10 cellular contexts compared by ENCODE assay signal in genomic region chr21:45319461-45320211, GRCh38. TPM values are rescaled to one million over a fixed set of nuclear protein-coding genes. Genes with fewer than 3 reads are reported as not detected.
DNase-seq lines count a peak whose midpoint lies in the region; ATAC-seq, FAIRE-seq and TF ChIP-seq lines count a peak whose summit lies in the region.
"Had no signal": no experiment of that assay in that cellular context is flagged by ENCODE, and none has a peak within 500 bp of the region (broad histone marks: within the 10 kb centered on the region; RNA-seq: fewer than 3 reads in every experiment).

No MANE protein-coding gene starts in this region.

- POLR2A ChIA-PET in K562 (lab: Yijun Ruan, JAX) = interaction anchor here (0.6 kb wide), 2 partner anchors 11 to 90 kb away, joined by 3 read pairs; no protein-coding TSS in a partner anchor
- POLR2A ChIA-PET in HEK293T (lab: Yijun Ruan, JAX) = interaction anchor here (1.0 kb wide), 1 partner anchor 32 kb away, joined by 4 read pairs; the partner anchor contains the start of gene POFUT2

- no peaks in the 10 kb centered on the region for H3K36me3 ChIP-seq in K562 (ENCODE audit: control insufficient read depth, insufficient read depth, low read length)
- no peaks in the 10 kb centered on the region for H3K36me3 ChIP-seq in spleen

- no peak overlapping the region for H2BK15ac ChIP-seq in H9 (ENCODE audit: low read depth, low read length)

- no peaks in the 10 kb centered on the region for H3K79me1 ChIP-seq in H9 (ENCODE audit: insufficient read depth, low read depth, low read length, poor library complexity, severe bottlenecking)

- H3K36me3 Mint-ChIP-seq in H9 (ENCODE audit: insufficient read depth in 1 of 3, low read depth in 3 of 3) (0 out of 7 replicates have a peak, but pooled peaks cover 0 to 2% (median 0%) of the 10 kb centered on the region in 3 experiments), endothelial cell (ENCODE audit: low read depth, unreplicated experiment) (no peaks in the 10 kb centered on the region)

- H3K27me3 ChIP-seq in H9 (ENCODE audit: insufficient read depth, low read length) (no peaks in the 10 kb centered on the region), K562 (ENCODE audit: control insufficient read depth in 2 of 2, insufficient read depth in 2 of 2, low read length in 2 of 2) (peaks cover 5 to 22% of the 10 kb centered on the region in 2 experiments; a peak in 2 of 5 replicates), layer of hippocampus (ENCODE audit: control insufficient read depth, insufficient read depth, low read length) (no peaks in the 10 kb centered on the region), spleen (replicated peaks in 1 of 7) (peaks cover 0 to 62% (median 0%) of the 10 kb centered on the region in 7 donors)

- no peak for ATAC-seq in K562

- H4K5ac ChIP-seq in H9 (ENCODE audit: insufficient read length, low read depth, low read length) = no peak overlapping the region

- no peak overlapping the region for H3K27ac ChIP-seq in H9 (ENCODE audit: insufficient read length, low read depth, low read length)
- H3K27ac ChIP-seq in K562 (ENCODE audit: extremely low read depth, low read depth, low read length) = no peak overlapping the region
- H3K27ac ChIP-seq in layer of hippocampus (ENCODE audit: low read depth, low read length) = peak overlapping the region; percentile 78
- H3K27ac ChIP-seq in spleen = peak overlapping the region in 7 of 8 donors; percentile 38 to 78 (median 68)
- H3K27ac ChIP-seq: epithelial cell of prostate had no signal

- TF ChIP-seq CTCF in H9 (conservative IDR thresholded peaks at IDR 0.05) = no peak
- TF ChIP-seq CTCF in K562 (IDR thresholded peaks at IDR 0.05 in 2 of 3, conservative IDR thresholded peaks at IDR 0.05 in 1 of 3; ENCODE audit: insufficient read depth in 2 of 3, low read depth in 1 of 3, low read length in 3 of 3) = no peak
- TF ChIP-seq CTCF in spleen (IDR thresholded peaks at IDR 0.05 in 8 of 11, conservative IDR thresholded peaks at IDR 0.05 in 3 of 11) = no peak
- TF ChIP-seq CTCF in endothelial cell (IDR thresholded peaks at IDR 0.05; ENCODE audit: unreplicated experiment) = no peak

- H2AK5ac ChIP-seq in H9 (ENCODE audit: insufficient read length, low read length) = no peak overlapping the region

- H3K4ac ChIP-seq in H9 (ENCODE audit: low read depth, low read length) = no peak overlapping the region

- no peak overlapping the region for H2BK12ac ChIP-seq in H9 (ENCODE audit: insufficient read length, low read depth, low read length)

- H3K9me3 Mint-ChIP-seq in H9 (no peaks in the 10 kb centered on the region), endothelial cell (ENCODE audit: unreplicated experiment) (no peaks in the 10 kb centered on the region)

- no peak for FAIRE-seq in K562 (lab: Jason Lieb, UNC)

- TF ChIP-seq POLR2A in K562 (conservative IDR thresholded peaks at IDR 0.05) (no peak), spleen (IDR thresholded peaks at IDR 0.05) (no peak)

- H3K23me2 ChIP-seq in H9 (ENCODE audit: insufficient read length, low read depth, low read length, poor library complexity, severe bottlenecking) = no peaks in the 10 kb centered on the region

- CTCF ChIA-PET in K562 (lab: Yijun Ruan, JAX; ENCODE audit: low intra/inter-chr PET ratio) = no interaction called here
- CTCF ChIA-PET in HEK293T (lab: Yijun Ruan, JAX) = interaction anchor here (1.8 kb wide), 1 partner anchor 11 kb away, joined by 5 read pairs; no protein-coding TSS in a partner anchor

- H3K4me1 Mint-ChIP-seq in H9 (peaks cover 21 to 28% of the 10 kb centered on the region in 2 experiments), endothelial cell (ENCODE audit: unreplicated experiment) (peaks cover 2% of the 10 kb centered on the region)

- no peak overlapping the region; a peak in 1 of 7 replicates for H3K27ac Mint-ChIP-seq in H9
- H3K27ac Mint-ChIP-seq in endothelial cell (ENCODE audit: unreplicated experiment) = no peak overlapping the region
- H3K27ac Mint-ChIP-seq: IgD-negative memory B cell had no signal

- no peak overlapping the region for H2BK20ac ChIP-seq in H9 (ENCODE audit: low read depth, low read length, poor library complexity, severe bottlenecking)

- H4K20me1 ChIP-seq in H9 (ENCODE audit: control insufficient read depth, insufficient read depth, insufficient read length) = no peaks in the 10 kb centered on the region
- peaks cover 18% of the 10 kb centered on the region for H4K20me1 ChIP-seq in K562 (replicated peaks; ENCODE audit: control insufficient read depth, insufficient read depth, low read length)

- H3K4me2 ChIP-seq in H9 (ENCODE audit: insufficient read depth, insufficient read length, low read length) (no peak overlapping the region), K562 (ENCODE audit: insufficient read depth, low read length) (no peak overlapping the region)

- intact Hi-C loops in K562 (cut with micrococcal nuclease) (no loop called here), spleen (cut with DNase I; ENCODE audit: low total_unique reads) (no loop called here)

- H2BK5ac ChIP-seq in H9 (ENCODE audit: insufficient read length, low read length) = no peak overlapping the region

- H3K23ac ChIP-seq in H9 (ENCODE audit: insufficient read length, low read depth, low read length) = no peak overlapping the region

- no peak overlapping the region for H3T11ph ChIP-seq in H9 (ENCODE audit: low read length)

- H3K14ac ChIP-seq in H9 (ENCODE audit: insufficient read depth, low read length) = no peak overlapping the region

- no peak overlapping the region for H3K9ac ChIP-seq in H9 (ENCODE audit: extremely low read depth, insufficient read length, low read length)
- H3K9ac ChIP-seq in K562 (ENCODE audit: insufficient read depth in 1 of 2, low read depth in 2 of 2, low read length in 2 of 2) = peak overlapping the region in 1 of 2 experiments; percentile 1; a peak in 2 of 4 replicates

- TF ChIP-seq EP300 in K562 (IDR thresholded peaks at IDR 0.05; ENCODE audit: low read length) = no peak

- no peak overlapping the region for H3K18ac ChIP-seq in H9 (ENCODE audit: insufficient read length, low read depth, low read length)

- H3K56ac ChIP-seq in H9 (ENCODE audit: insufficient read length, low read depth, low read length) = no peak overlapping the region

- H3K4me3 Mint-ChIP-seq in H9 (no peak overlapping the region), endothelial cell (ENCODE audit: unreplicated experiment) (no peak overlapping the region)
- H3K4me3 Mint-ChIP-seq: IgD-negative memory B cell had no signal

- H3K4me3 ChIP-seq in K562 (no peak overlapping the region), spleen (no peak overlapping the region)

- no peak overlapping the region for H4K8ac ChIP-seq in H9 (replicated peaks; ENCODE audit: insufficient read length, low read depth, low read length)

- in situ Hi-C loops in K562 (cut with MboI) = no loop called here

- DNase-seq in H9 = peak; percentile 28
- no peak for DNase-seq in K562 (ENCODE audit: extremely low read depth in 1 of 4, low spot score in 3 of 4)
- DNase-seq in spleen = peak; percentile 70
- no peak for DNase-seq in HEK293T (ENCODE audit: extremely low spot score)
- DNase-seq in endothelial cell (ENCODE audit: low spot score) = no peak
- DNase-seq in NAMALWA (ENCODE audit: low spot score) = no peak
- DNase-seq in effector CD8-positive, alpha-beta T cell (lab: John Stamatoyannopoulos, UW) = no peak

- no peak overlapping the region for H4K91ac ChIP-seq in H9 (ENCODE audit: insufficient read length, low read depth, low read length)

- H3K9me1 ChIP-seq in K562 (ENCODE audit: control insufficient read depth, insufficient read depth, low read length) = no peaks in the 10 kb centered on the region

- peaks cover 5% of the 10 kb centered on the region for H3K27me3 Mint-ChIP-seq in H9 (ENCODE audit: low read depth)
- H3K27me3 Mint-ChIP-seq in endothelial cell (ENCODE audit: unreplicated experiment) = peaks cover 6% of the 10 kb centered on the region

- H3K9me3 ChIP-seq in H9 (ENCODE audit: control insufficient read depth, low read depth, low read length) (no peaks in the 10 kb centered on the region), K562 (replicated peaks; ENCODE audit: control insufficient read depth, insufficient read depth, low read depth, low read length) (no peaks in the 10 kb centered on the region), spleen (no peaks in the 10 kb centered on the region)

- no peak overlapping the region for H2BK120ac ChIP-seq in H9 (ENCODE audit: low read depth, low read length, poor library complexity, severe bottlenecking)

- no peak overlapping the region for H2AFZ ChIP-seq in H9 (ENCODE audit: low read length)
- no peak overlapping the region for H2AFZ ChIP-seq in K562 (ENCODE audit: low read depth, low read length)

- H3K4me1 ChIP-seq in H9 (ENCODE audit: insufficient read depth, low read length) (no peaks in the 10 kb centered on the region), K562 (replicated peaks in 1 of 2; ENCODE audit: control insufficient read depth in 2 of 2, insufficient read depth in 2 of 2, low read length in 2 of 2) (peaks cover 4 to 62% of the 10 kb centered on the region in 2 experiments; a peak in 4 of 5 replicates), spleen (peaks cover 15 to 70% (median 40%) of the 10 kb centered on the region in 6 donors)

- BruUV-seq in K562 (replicated peaks; lab: Mats Ljungman, UMichigan) = no TSS peak

- WGBS in H9 (ENCODE audit: extremely low coverage, insufficient read length, low lambda C conversion rate) = no CpG with 5 or more reads among the region's 23 CpGs
- 67% methylated on average over 23 of the region's 23 CpGs for whole genome bisulfite sequencing in K562 (ENCODE audit: insufficient coverage, low coverage, missing lambda C conversion rate)
- 48 to 54% (median 49%) methylated on average over 19 to 23 of the region's 23 CpGs for WGBS in spleen, 5 donors

- no peak for TF ChIP-seq RAD21 in K562 (CRISPR knock-in tag; conservative IDR thresholded peaks at IDR 0.05 in 1 of 2, IDR thresholded peaks at IDR 0.05 in 1 of 2)

- H3K79me2 ChIP-seq in H9 (ENCODE audit: insufficient read depth, low read length) = no peaks in the 10 kb centered on the region
- no peaks in the 10 kb centered on the region for H3K79me2 ChIP-seq in K562 (ENCODE audit: control insufficient read depth, insufficient read depth, low read length)

RNA-seq across cellular contexts. Expression of gene POFUT2, which starts 31.9 kb away (rescaled TPM):
- total RNA-seq in H9 (2021) (32.1 and 34.8 TPM in 2 replicates), K562 (2014; rRNA removed) (11.0 and 16.7 TPM in 2 replicates), K562 (2014; rRNA removed; fragmentation: Illumina TruSeq; extraction: Trizol) (7.6 and 9.2 TPM in 2 replicates), K562 (2015; rRNA removed; fragmentation: Illumina TruSeq; extraction: Trizol) (9.2 and 9.5 TPM in 2 replicates), K562 (2021) (24.2 and 24.6 TPM in 2 replicates), spleen (10 to 100 TPM; 24.1 to 37.0 (median 28.8) TPM), endothelial cell (ENCODE audit: unreplicated experiment) (37.8 TPM)
- total RNA-seq in K562 (2011; cell fraction: chromatin; rRNA removed; ENCODE audit: low replicate concordance) = 120 and 232 TPM in 2 replicates
- 126 and 138 TPM in 2 replicates for total RNA-seq in K562 (2011; cell fraction: nucleolus; rRNA removed)
- 113 and 131 TPM in 2 replicates for total RNA-seq in K562 (2011; cell fraction: nucleoplasm; rRNA removed)
- polyA plus RNA-seq in K562 (2011; rRNA removed) (15.6 and 25.2 TPM in 2 replicates), K562 (2014; fragmentation: Illumina TruSeq; extraction: Trizol) (18.0 and 21.0 TPM in 2 replicates), K562 (2014; fragmentation: Nextera tagmentation; extraction: Ambion mirVana) (1 to 10 TPM; 1.1 to 2.9 TPM), K562 (2014; rRNA removed) (18.3 and 21.2 TPM in 2 replicates), spleen (10 to 100 TPM; 10.5 to 23.2 (median 19.3) TPM)
- 9.5 and 12.5 TPM in 2 replicates for polyA plus RNA-seq in K562 (2011; cell fraction: cytosol; rRNA removed)
- polyA plus RNA-seq in K562 (2011; cell fraction: nucleus; rRNA removed) = 152 and 163 TPM in 2 replicates
- polyA plus RNA-seq in K562 (2012) = 16.7 and 35.4 TPM in 2 replicates
- 6.4 and 6.5 TPM in 2 replicates for polyA minus RNA-seq in K562 (2011; rRNA and poly(A)+ RNA removed)
- 3.6 and 8.4 TPM in 2 replicates for polyA minus RNA-seq in K562 (2011; cell fraction: cytosol; rRNA and poly(A)+ RNA removed)
- polyA minus RNA-seq in K562 (2011; cell fraction: nucleus; rRNA and poly(A)+ RNA removed) = 33.5 and 49.3 TPM in 2 replicates

Comparison
In these comparisons a context has a peak if more than half of its experiments do, and no peak if none do; other contexts are left out.
1. DNase-seq: peak in H9 (single experiment) and spleen (single experiment); none in K562 (0 of 4), HEK293T (single experiment), endothelial cell (single experiment), NAMALWA (single experiment) and effector CD8-positive, alpha-beta T cell (single experiment).
2. H3K27ac ChIP-seq: peak in layer of hippocampus (single experiment) and spleen (7 of 8); none in H9 (single experiment) and K562 (single experiment).